2 cellular contexts compared by ENCODE assay signal in the genomic region with DNA sequence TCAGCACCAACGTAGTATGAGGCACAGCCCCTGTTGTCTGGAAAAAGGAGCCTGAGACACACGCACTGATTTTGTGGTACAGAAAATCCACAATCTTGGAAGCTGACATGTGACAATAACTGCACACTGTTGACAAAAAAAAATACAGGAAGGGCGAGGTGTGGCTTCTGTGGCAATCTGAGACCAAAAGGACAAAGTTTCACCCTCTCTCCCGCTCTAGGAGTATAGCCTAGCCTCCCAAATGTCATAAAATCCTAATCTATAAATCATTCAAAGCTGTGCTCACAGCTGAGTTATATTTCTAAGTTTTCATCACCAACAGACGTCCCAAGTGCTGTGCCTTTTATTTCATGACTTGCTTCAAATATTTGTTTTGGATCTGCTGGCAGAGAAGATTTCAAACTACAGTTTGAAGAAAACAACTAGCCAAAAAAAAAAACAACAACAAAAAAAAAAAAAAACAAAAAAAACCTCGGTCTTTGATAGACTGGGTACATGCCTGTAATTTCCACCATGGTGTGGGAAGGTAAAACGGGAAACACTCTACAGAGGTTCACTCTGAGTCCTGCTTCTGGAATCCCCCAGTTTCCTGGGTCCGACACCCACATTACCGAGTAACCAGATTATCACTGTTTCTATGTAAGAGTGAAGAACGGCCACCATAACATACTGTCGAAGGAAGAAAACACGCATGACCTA.
TF ChIP-seq lines count a peak whose summit lies in the region.

No MANE protein-coding gene starts in this region.

TF ChIP-seq in HEK293, 187 proteins besides CTCF, POLR2A, EP300 and RAD21 (continued from another document and continues in another):
- peak; percentile 60; the same call in 1 of the 2 replicates for TF ChIP-seq ZNF362 (tag by site-specific recombination; IDR thresholded peaks at IDR 0.05)
- no peak for TF ChIP-seq BCL6B (tag by site-specific recombination; IDR thresholded peaks at IDR 0.05)
- TF ChIP-seq IKZF3 (tag by site-specific recombination; IDR thresholded peaks at IDR 0.05), result no peak
- TF ChIP-seq ZNF175 (tag by site-specific recombination; IDR thresholded peaks at IDR 0.05), result no peak
- TF ChIP-seq ZNF549 (tag by site-specific recombination; IDR thresholded peaks at IDR 0.05), result no peak
- TF ChIP-seq SALL2 (tag by site-specific recombination; IDR thresholded peaks at IDR 0.05; ENCODE audit: borderline replicate concordance), result no peak
- TF ChIP-seq, protein P1, sequence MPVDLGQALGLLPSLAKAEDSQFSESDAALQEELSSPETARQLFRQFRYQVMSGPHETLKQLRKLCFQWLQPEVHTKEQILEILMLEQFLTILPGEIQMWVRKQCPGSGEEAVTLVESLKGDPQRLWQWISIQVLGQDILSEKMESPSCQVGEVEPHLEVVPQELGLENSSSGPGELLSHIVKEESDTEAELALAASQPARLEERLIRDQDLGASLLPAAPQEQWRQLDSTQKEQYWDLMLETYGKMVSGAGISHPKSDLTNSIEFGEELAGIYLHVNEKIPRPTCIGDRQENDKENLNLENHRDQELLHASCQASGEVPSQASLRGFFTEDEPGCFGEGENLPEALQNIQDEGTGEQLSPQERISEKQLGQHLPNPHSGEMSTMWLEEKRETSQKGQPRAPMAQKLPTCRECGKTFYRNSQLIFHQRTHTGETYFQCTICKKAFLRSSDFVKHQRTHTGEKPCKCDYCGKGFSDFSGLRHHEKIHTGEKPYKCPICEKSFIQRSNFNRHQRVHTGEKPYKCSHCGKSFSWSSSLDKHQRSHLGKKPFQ (tag by site-specific recombination; IDR thresholded peaks at IDR 0.05), result no peak
- TF ChIP-seq ZBTB8A (tag by site-specific recombination; IDR thresholded peaks at IDR 0.05), result no peak
- TF ChIP-seq ZNF514 (tag by site-specific recombination; IDR thresholded peaks at IDR 0.05), result no peak
- 0 out of 2 replicates have a peak, but pooled peaks have one; percentile 12 for TF ChIP-seq OSR2 (tag by site-specific recombination; IDR thresholded peaks at IDR 0.05)
- no peak for TF ChIP-seq ZFP3 (tag by site-specific recombination; IDR thresholded peaks at IDR 0.05; ENCODE audit: low read depth)
- TF ChIP-seq, protein P2, sequence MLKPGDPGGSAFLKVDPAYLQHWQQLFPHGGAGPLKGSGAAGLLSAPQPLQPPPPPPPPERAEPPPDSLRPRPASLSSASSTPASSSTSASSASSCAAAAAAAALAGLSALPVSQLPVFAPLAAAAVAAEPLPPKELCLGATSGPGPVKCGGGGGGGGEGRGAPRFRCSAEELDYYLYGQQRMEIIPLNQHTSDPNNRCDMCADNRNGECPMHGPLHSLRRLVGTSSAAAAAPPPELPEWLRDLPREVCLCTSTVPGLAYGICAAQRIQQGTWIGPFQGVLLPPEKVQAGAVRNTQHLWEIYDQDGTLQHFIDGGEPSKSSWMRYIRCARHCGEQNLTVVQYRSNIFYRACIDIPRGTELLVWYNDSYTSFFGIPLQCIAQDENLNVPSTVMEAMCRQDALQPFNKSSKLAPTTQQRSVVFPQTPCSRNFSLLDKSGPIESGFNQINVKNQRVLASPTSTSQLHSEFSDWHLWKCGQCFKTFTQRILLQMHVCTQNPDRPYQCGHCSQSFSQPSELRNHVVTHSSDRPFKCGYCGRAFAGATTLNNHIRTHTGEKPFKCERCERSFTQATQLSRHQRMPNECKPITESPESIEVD (tag by site-specific recombination; IDR thresholded peaks at IDR 0.05), result peak; percentile 57
- no peak for TF ChIP-seq TSHZ1 (tag by site-specific recombination; IDR thresholded peaks at IDR 0.05; ENCODE audit: borderline replicate concordance)
- TF ChIP-seq ZNF426 (tag by site-specific recombination; IDR thresholded peaks at IDR 0.05), result no peak
- no peak for TF ChIP-seq ZNF747 (tag by site-specific recombination; IDR thresholded peaks at IDR 0.05)
- no peak for TF ChIP-seq ZNF423 (tag by site-specific recombination; IDR thresholded peaks at IDR 0.05)
- peak; percentile 47 for TF ChIP-seq ZNF335 (tag by site-specific recombination; conservative IDR thresholded peaks at IDR 0.05)
- TF ChIP-seq GLIS1 (tag by site-specific recombination; IDR thresholded peaks at IDR 0.05), result no peak
- no peak for TF ChIP-seq RBAK (tag by site-specific recombination; IDR thresholded peaks at IDR 0.05)
- TF ChIP-seq ZNF658 (tag by site-specific recombination; IDR thresholded peaks at IDR 0.05), result no peak

TF ChIP-seq in HepG2, 621 proteins besides CTCF, POLR2A, EP300 and RAD21 (continues in another document):
- TF ChIP-seq, protein P3, sequence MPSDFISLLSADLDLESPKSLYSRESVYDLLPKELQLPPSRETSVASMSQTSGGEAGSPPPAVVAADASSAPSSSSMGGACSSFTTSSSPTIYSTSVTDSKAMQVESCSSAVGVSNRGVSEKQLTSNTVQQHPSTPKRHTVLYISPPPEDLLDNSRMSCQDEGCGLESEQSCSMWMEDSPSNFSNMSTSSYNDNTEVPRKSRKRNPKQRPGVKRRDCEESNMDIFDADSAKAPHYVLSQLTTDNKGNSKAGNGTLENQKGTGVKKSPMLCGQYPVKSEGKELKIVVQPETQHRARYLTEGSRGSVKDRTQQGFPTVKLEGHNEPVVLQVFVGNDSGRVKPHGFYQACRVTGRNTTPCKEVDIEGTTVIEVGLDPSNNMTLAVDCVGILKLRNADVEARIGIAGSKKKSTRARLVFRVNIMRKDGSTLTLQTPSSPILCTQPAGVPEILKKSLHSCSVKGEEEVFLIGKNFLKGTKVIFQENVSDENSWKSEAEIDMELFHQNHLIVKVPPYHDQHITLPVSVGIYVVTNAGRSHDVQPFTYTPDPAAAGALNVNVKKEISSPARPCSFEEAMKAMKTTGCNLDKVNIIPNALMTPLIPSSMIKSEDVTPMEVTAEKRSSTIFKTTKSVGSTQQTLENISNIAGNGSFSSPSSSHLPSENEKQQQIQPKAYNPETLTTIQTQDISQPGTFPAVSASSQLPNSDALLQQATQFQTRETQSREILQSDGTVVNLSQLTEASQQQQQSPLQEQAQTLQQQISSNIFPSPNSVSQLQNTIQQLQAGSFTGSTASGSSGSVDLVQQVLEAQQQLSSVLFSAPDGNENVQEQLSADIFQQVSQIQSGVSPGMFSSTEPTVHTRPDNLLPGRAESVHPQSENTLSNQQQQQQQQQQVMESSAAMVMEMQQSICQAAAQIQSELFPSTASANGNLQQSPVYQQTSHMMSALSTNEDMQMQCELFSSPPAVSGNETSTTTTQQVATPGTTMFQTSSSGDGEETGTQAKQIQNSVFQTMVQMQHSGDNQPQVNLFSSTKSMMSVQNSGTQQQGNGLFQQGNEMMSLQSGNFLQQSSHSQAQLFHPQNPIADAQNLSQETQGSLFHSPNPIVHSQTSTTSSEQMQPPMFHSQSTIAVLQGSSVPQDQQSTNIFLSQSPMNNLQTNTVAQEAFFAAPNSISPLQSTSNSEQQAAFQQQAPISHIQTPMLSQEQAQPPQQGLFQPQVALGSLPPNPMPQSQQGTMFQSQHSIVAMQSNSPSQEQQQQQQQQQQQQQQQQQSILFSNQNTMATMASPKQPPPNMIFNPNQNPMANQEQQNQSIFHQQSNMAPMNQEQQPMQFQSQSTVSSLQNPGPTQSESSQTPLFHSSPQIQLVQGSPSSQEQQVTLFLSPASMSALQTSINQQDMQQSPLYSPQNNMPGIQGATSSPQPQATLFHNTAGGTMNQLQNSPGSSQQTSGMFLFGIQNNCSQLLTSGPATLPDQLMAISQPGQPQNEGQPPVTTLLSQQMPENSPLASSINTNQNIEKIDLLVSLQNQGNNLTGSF (CRISPR knock-in tag; IDR thresholded peaks at IDR 0.05), result no peak
- TF ChIP-seq FOXA3 (CRISPR knock-in tag; IDR thresholded peaks at IDR 0.05) (peak; percentile 35), ZNF616 (CRISPR knock-in tag; IDR thresholded peaks at IDR 0.05; ENCODE audit: low read depth) (no peak), CEBPG (CRISPR knock-in tag; IDR thresholded peaks at IDR 0.05) (0 out of 2 replicates have a peak, but pooled peaks have one; percentile 35), RXRB (CRISPR knock-in tag; IDR thresholded peaks at IDR 0.05; ENCODE audit: borderline replicate concordance) (no peak), GATAD2A (CRISPR knock-in tag; IDR thresholded peaks at IDR 0.05) (no peak), POLR2AphosphoS5 (IDR thresholded peaks at IDR 0.05; ENCODE audit: low read depth, low read length) (no peak), SAP130 (CRISPR knock-in tag; IDR thresholded peaks at IDR 0.05; ENCODE audit: low read depth) (peak; percentile 36; the same call in 1 of the 2 replicates), ZNF251 (CRISPR knock-in tag; IDR thresholded peaks at IDR 0.05) (no peak), ATF6 (CRISPR knock-in tag; conservative IDR thresholded peaks at IDR 0.05) (no peak), PLSCR1 (CRISPR knock-in tag; IDR thresholded peaks at IDR 0.05; ENCODE audit: borderline replicate concordance) (no peak), ZNF235 (CRISPR knock-in tag; IDR thresholded peaks at IDR 0.05; ENCODE audit: borderline replicate concordance) (no peak), ZNF790 (CRISPR knock-in tag; IDR thresholded peaks at IDR 0.05; ENCODE audit: borderline replicate concordance) (no peak), SAFB2 (CRISPR knock-in tag; IDR thresholded peaks at IDR 0.05; ENCODE audit: borderline replicate concordance, low read depth) (no peak), ZBTB49 (CRISPR knock-in tag; IDR thresholded peaks at IDR 0.05; ENCODE audit: borderline replicate concordance) (no peak), SALL1 (CRISPR knock-in tag; IDR thresholded peaks at IDR 0.05) (peak; percentile 37; the same call in 1 of the 2 replicates), ZBTB34 (CRISPR knock-in tag; IDR thresholded peaks at IDR 0.05) (no peak), FOXP1 (IDR thresholded peaks at IDR 0.05) (no peak), FOXP1 (CRISPR knock-in tag; IDR thresholded peaks at IDR 0.05) (0 out of 2 replicates have a peak, but pooled peaks have one; percentile 10), ZNF138 (CRISPR knock-in tag; IDR thresholded peaks at IDR 0.05; ENCODE audit: low read depth) (no peak), NR1H2 (CRISPR knock-in tag; IDR thresholded peaks at IDR 0.05; ENCODE audit: borderline replicate concordance, low read depth) (no peak)
- TF ChIP-seq, protein P4, sequence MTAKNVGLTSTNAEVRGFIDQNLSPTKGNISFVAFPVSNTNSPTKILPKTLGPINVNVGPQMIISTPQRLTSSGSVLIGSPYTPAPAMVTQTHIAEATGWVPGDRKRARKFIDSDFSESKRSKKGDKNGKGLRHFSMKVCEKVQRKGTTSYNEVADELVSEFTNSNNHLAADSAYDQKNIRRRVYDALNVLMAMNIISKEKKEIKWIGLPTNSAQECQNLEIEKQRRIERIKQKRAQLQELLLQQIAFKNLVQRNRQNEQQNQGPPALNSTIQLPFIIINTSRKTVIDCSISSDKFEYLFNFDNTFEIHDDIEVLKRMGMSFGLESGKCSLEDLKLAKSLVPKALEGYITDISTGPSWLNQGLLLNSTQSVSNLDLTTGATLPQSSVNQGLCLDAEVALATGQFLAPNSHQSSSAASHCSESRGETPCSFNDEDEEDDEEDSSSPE (CRISPR knock-in tag; IDR thresholded peaks at IDR 0.05), result no peak
- TF ChIP-seq, protein P5, sequence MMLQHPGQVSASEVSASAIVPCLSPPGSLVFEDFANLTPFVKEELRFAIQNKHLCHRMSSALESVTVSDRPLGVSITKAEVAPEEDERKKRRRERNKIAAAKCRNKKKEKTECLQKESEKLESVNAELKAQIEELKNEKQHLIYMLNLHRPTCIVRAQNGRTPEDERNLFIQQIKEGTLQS (CRISPR knock-in tag; IDR thresholded peaks at IDR 0.05), result no peak
